In genomic region chr16:58129097-58129936, GRCh38 we compare ENCODE assay signal across 8 cellular contexts. TPM values are rescaled to one million over a fixed set of nuclear protein-coding genes. Genes with fewer than 3 reads are reported as not detected.
A peak's percentile ranks its signal among the peaks of the same experiment; 100 is the strongest.
DNase-seq lines count a peak whose midpoint lies in the region; ATAC-seq and TF ChIP-seq lines count a peak whose summit lies in the region.

Gene CFAP20, minus strand, starts transcription at chr16:58129381. Its CDS starts 266 bp downstream, at chr16:58129115.

- no peaks in the 10 kb centered on the region for H3K27me3 ChIP-seq in thymus (ENCODE audit: control insufficient read depth, insufficient read depth)

- no peaks in the 10 kb centered on the region for H3K36me3 Mint-ChIP-seq in osteocyte (ENCODE audit: unreplicated experiment)

- no peaks in the 10 kb centered on the region for H3K9me3 Mint-ChIP-seq in osteocyte (ENCODE audit: unreplicated experiment)

- H3K27me3 Mint-ChIP-seq in osteocyte (ENCODE audit: unreplicated experiment), result no peaks in the 10 kb centered on the region

- WGBS in thymus, result 2% methylated on average over 70 of the region's 70 CpGs

- no peaks in the 10 kb centered on the region for H3K36me3 ChIP-seq in thymus (ENCODE audit: control insufficient read depth, insufficient read depth)

- peak within 1 kb of the TSS; percentile 83 for H3K4me3 Mint-ChIP-seq in osteocyte (ENCODE audit: unreplicated experiment)

- DNase-seq in GM12864 (ENCODE audit: low read depth) (peak; percentile 100), NCI-H1417 (lab: John Stamatoyannopoulos, UW) (peak; percentile 97 to 100 (median 99)), SW 1271 (lab: John Stamatoyannopoulos, UW) (peak; percentile 97 to 98), head of caudate nucleus (peak; percentile 95 to 99 (median 98)), osteocyte (ENCODE audit: extremely low spot score, unreplicated experiment) (peak; percentile 99)
- peak; percentile 94 for DNase-seq in activated naive CD8-positive, alpha-beta T cell treated with anti-CD3 and anti-CD28 coated beads, Interleukin-2, amount 50 U/mL, for 16 hours (ENCODE audit: low read depth, low spot score)

- peaks cover 29% of the 10 kb centered on the region for H3K4me1 Mint-ChIP-seq in osteocyte (ENCODE audit: unreplicated experiment)

- H3K4me3 ChIP-seq in GM12864 (ENCODE audit: low read depth, low read length) (peak within 1 kb of the TSS; percentile 66), thymus (ENCODE audit: low read length) (peak within 1 kb of the TSS; percentile 92)

- peak; percentile 91 for ATAC-seq in HG02759 (IDR thresholded peaks at IDR 0.05; ENCODE audit: unreplicated experiment)

- peak within 1 kb of the TSS; percentile 91 for H3K27ac Mint-ChIP-seq in osteocyte (ENCODE audit: unreplicated experiment)

- peaks cover 12% of the 10 kb centered on the region for H3K4me1 ChIP-seq in thymus (ENCODE audit: control insufficient read depth, insufficient read depth, low read length)

- intact Hi-C loops in head of caudate nucleus (cut with DNase I), result no loop called here

- TF ChIP-seq CTCF in GM12864 (IDR thresholded peaks at IDR 0.05; ENCODE audit: low read depth, low read length, missing control alignments), result no peak
- TF ChIP-seq CTCF in osteocyte (IDR thresholded peaks at IDR 0.05), result no peak

- no peaks in the 10 kb centered on the region for H3K9me3 ChIP-seq in thymus (ENCODE audit: control insufficient read depth)

- H3K27ac ChIP-seq in thymus (ENCODE audit: low read depth), result peak within 1 kb of the TSS; percentile 94

RNA-seq across cellular contexts. Expression of gene CFAP20, which starts in this region (rescaled TPM):
- total RNA-seq in osteocyte, result 28.7 TPM in 2 replicates
- 28.5 TPM for polyA plus RNA-seq in thymus

Comparison
In these comparisons a context has a peak if more than half of its experiments do, and no peak if none do; other contexts are left out.
1. Peak in every context shown above with its lines: DNase-seq, ATAC-seq, H3K4me3 ChIP-seq and H3K27ac ChIP-seq.